23 cellular contexts compared by ENCODE assay signal in genomic region chr2:31286961-31287550, GRCh38. TPM values are rescaled to one million over a fixed set of nuclear protein-coding genes. Genes with fewer than 3 reads are reported as not detected.
DNase-seq lines count a peak whose midpoint lies in the region; ATAC-seq, FAIRE-seq and TF ChIP-seq lines count a peak whose summit lies in the region.
"Had no signal": no experiment of that assay in that cellular context is flagged by ENCODE, and none has a peak within 500 bp of the region (broad histone marks: within the 10 kb centered on the region; RNA-seq: fewer than 3 reads in every experiment).

No MANE protein-coding gene starts in this region.

- H3K4me3 ChIP-seq in ACC112 (ENCODE audit: low read depth, low read length) (no peak overlapping the region), astrocyte (ENCODE audit: insufficient read depth, low read depth, low read length) (no peak overlapping the region), pancreas (no peak overlapping the region)
- H3K4me3 ChIP-seq: skin epidermis, uterus had no signal

- intact Hi-C loops in cardiac septum (cut with DNase I) (no loop called here), pancreas (cut with DNase I) (no loop called here)

- peak overlapping the region; percentile 56 for H3K4me2 ChIP-seq in astrocyte (ENCODE audit: low read length)

- no peaks in the 10 kb centered on the region for H4K20me1 ChIP-seq in astrocyte (ENCODE audit: insufficient read depth, low read length)

- H3K27ac Mint-ChIP-seq in astrocyte (ENCODE audit: unreplicated experiment): no peak overlapping the region
- H3K27ac Mint-ChIP-seq: natural killer cell treated with Interleukin-12 subunit alpha and Interleukin-12 subunit beta and Interleukin-15 and Interleukin-18, amount 100 ng/mL, for 72 hours had no signal

- H3K4me1 ChIP-seq in ACC112 (ENCODE audit: control insufficient read depth, insufficient read depth, low read length, unreplicated experiment): peaks cover 12% of the 10 kb centered on the region
- H3K4me1 ChIP-seq in astrocyte (ENCODE audit: insufficient read depth, low read length): peaks cover 18% of the 10 kb centered on the region
- no peaks in the 10 kb centered on the region for H3K4me1 ChIP-seq in pancreas
- H3K4me1 ChIP-seq: uterus had no signal

- TF ChIP-seq CTCF in astrocyte (IDR thresholded peaks at IDR 0.05; ENCODE audit: insufficient read depth, low read depth, low read length) (no peak), pancreas (IDR thresholded peaks at IDR 0.05) (no peak)

- no peaks in the 10 kb centered on the region for H3K27me3 ChIP-seq in ACC112 (ENCODE audit: insufficient read depth, low read length)
- H3K27me3 ChIP-seq in astrocyte (ENCODE audit: insufficient read depth, low read length): no peaks in the 10 kb centered on the region
- no peaks in the 10 kb centered on the region for H3K27me3 ChIP-seq in pancreas
- H3K27me3 ChIP-seq: uterus had no signal

- no peak overlapping the region for H3K9ac ChIP-seq in astrocyte (ENCODE audit: low read length)

- H3K36me3 Mint-ChIP-seq in astrocyte (ENCODE audit: low read depth, unreplicated experiment): peaks cover 2% of the 10 kb centered on the region
- H3K36me3 Mint-ChIP-seq: CD8-positive, alpha-beta memory T cell; natural killer cell treated with Interleukin-12 subunit alpha and Interleukin-12 subunit beta and Interleukin-15 and Interleukin-18, amount 100 ng/mL, for 72 hours had no signal

- H3K27ac ChIP-seq in ACC112 (ENCODE audit: low read depth, low read length) (no peak overlapping the region), astrocyte (ENCODE audit: low read depth, low read length) (peak overlapping the region; percentile 48), pancreas (no peak overlapping the region)
- H3K27ac ChIP-seq: uterus had no signal

- no peaks in the 10 kb centered on the region for H3K9me3 Mint-ChIP-seq in astrocyte (ENCODE audit: unreplicated experiment)
- H3K9me3 Mint-ChIP-seq: natural killer cell treated with Interleukin-12 subunit alpha and Interleukin-12 subunit beta and Interleukin-15 and Interleukin-18, amount 100 ng/mL, for 72 hours had no signal

- H3K79me2 ChIP-seq in ACC112 (ENCODE audit: control insufficient read depth, insufficient read depth, low read length, unreplicated experiment) (no peaks in the 10 kb centered on the region), astrocyte (ENCODE audit: insufficient read depth, low read length) (no peaks in the 10 kb centered on the region)

- WGBS in pancreas, 2 donors: 78 to 84% methylated on average over 5 of the region's 5 CpGs

- H3K4me3 Mint-ChIP-seq in astrocyte (ENCODE audit: unreplicated experiment): no peak overlapping the region
- H3K4me3 Mint-ChIP-seq: CD8-positive, alpha-beta memory T cell; natural killer cell treated with Interleukin-12 subunit alpha and Interleukin-12 subunit beta and Interleukin-15 and Interleukin-18, amount 100 ng/mL, for 72 hours had no signal

- H3K36me3 ChIP-seq in ACC112 (ENCODE audit: insufficient read depth, low read length) (no peaks in the 10 kb centered on the region), astrocyte (ENCODE audit: insufficient read depth, low read length) (no peaks in the 10 kb centered on the region), pancreas (no peaks in the 10 kb centered on the region)
- H3K36me3 ChIP-seq: uterus had no signal

- H2AFZ ChIP-seq in ACC112 (ENCODE audit: low read length, unreplicated experiment): peak overlapping the region; percentile 11
- H2AFZ ChIP-seq in astrocyte (ENCODE audit: low read depth, low read length): peak overlapping the region; percentile 2

- H3K27me3 Mint-ChIP-seq in astrocyte (ENCODE audit: low read depth, unreplicated experiment): no peaks in the 10 kb centered on the region
- H3K27me3 Mint-ChIP-seq: CD8-positive, alpha-beta memory T cell; natural killer cell treated with Interleukin-12 subunit alpha and Interleukin-12 subunit beta and Interleukin-15 and Interleukin-18, amount 100 ng/mL, for 72 hours had no signal

- DNase-seq in HT1080 (ENCODE audit: low read depth) (peak; percentile 95), astrocyte (ENCODE audit: low read depth) (no peak), kidney tubule cell (ENCODE audit: low spot score) (peak; percentile 29), NCI-H748 (lab: John Stamatoyannopoulos, UW; ENCODE audit: unreplicated experiment) (no peak), cardiac septum (ENCODE audit: low spot score) (no peak), pancreas (no peak)
- DNase-seq: activated naive CD4-positive, alpha-beta T cell; activated T-cell treated with anti-CD3 and anti-CD28 coated beads for 4 hours; amniotic stem cell; CD8-positive, alpha-beta memory T cell; cerebellar nuclear complex; DMS79; effector CD8-positive, alpha-beta T cell; KBM-7; NCI-H1092 treated with DMSO at 0.1 percent for 48 hours; NCI-H510A treated with DMSO at 0.1 percent for 48 hours; stimulated activated CD4-positive, alpha-beta T cell treated with anti-CD3 and anti-CD28 coated beads, Interleukin-4, amount 100 ng/mL, for 4 hours; T-helper 1 cell; uterus had no signal

- H3K9me3 ChIP-seq in astrocyte (ENCODE audit: insufficient read depth, low read depth, low read length): no peaks in the 10 kb centered on the region
- H3K9me3 ChIP-seq in pancreas: no peaks in the 10 kb centered on the region
- H3K9me3 ChIP-seq: uterus had no signal

- H3K4me1 Mint-ChIP-seq in astrocyte (ENCODE audit: low read depth, unreplicated experiment): peaks cover 12% of the 10 kb centered on the region
- H3K4me1 Mint-ChIP-seq: CD8-positive, alpha-beta memory T cell had no signal

- FAIRE-seq in astrocyte (lab: Jason Lieb, UNC) (peak; percentile 69), pancreas (lab: Jason Lieb, UNC) (no peak)

- ATAC-seq in HG02870 (IDR thresholded peaks at IDR 0.05; ENCODE audit: unreplicated experiment) (no peak), pancreas (no peak)
- ATAC-seq: natural killer cell treated with Interleukin-12 subunit alpha and Interleukin-12 subunit beta and Interleukin-15 and Interleukin-18, amount 100 ng/mL, for 72 hours had no signal

RNA-seq across cellular contexts. Expression of gene EHD3, which starts 53.1 kb away (rescaled TPM):
- total RNA-seq in HT1080 (2014; rRNA removed; shearing (Covaris generic)): 14.1 and 17.5 TPM in 2 replicates
- 13.8 and 15.7 TPM in 2 replicates for polyA plus RNA-seq in HT1080 (2015; cell fraction: cytosol; rRNA removed)
- 11.3 and 12.9 TPM in 2 replicates for polyA plus RNA-seq in HT1080 (2015; cell fraction: nucleus; rRNA removed)
- total RNA-seq in astrocyte: 20.9 and 25.0 TPM in 2 replicates
- 26.6 TPM for total RNA-seq in cardiac septum
- 1 to 10 TPM in 2 of 6 donors, under 1 TPM in 4; 0.46 to 3.5 (median 0.79) TPM for total RNA-seq in pancreas
- 1 to 10 TPM in 1 of 2 donors, under 1 TPM in 1; 0.84 to 1.7 TPM for polyA plus RNA-seq in pancreas

Comparison
In these comparisons a context has a peak if more than half of its experiments do, and no peak if none do; other contexts are left out.
1. DNase-seq: peak in HT1080 (single experiment) and kidney tubule cell (single experiment); none in astrocyte (single experiment), NCI-H748 (single experiment), cardiac septum (single experiment) and pancreas (0 of 6).